ENCODE assay signal across 3 cellular contexts in genomic region chr6:29591677-29592076, GRCh38.
TF ChIP-seq lines count a peak whose summit lies in the region.

No MANE protein-coding gene starts in this region.

TF ChIP-seq in A549, 52 proteins besides CTCF, POLR2A, EP300 and RAD21:
- TF ChIP-seq MYC (IDR thresholded peaks at IDR 0.05; ENCODE audit: borderline replicate concordance, low read length) (no peak), MAFK (IDR thresholded peaks at IDR 0.05; ENCODE audit: partially characterized antibody) (peak; percentile 74)

TF ChIP-seq in IMR-90, 13 proteins besides CTCF, POLR2A, EP300 and RAD21:
- peak; percentile 84 for TF ChIP-seq MAFK (IDR thresholded peaks at IDR 0.05; ENCODE audit: low read depth, low read length)
- TF ChIP-seq RCOR1 (IDR thresholded peaks at IDR 0.05; ENCODE audit: insufficient replicate concordance, low read length), result no peak

TF ChIP-seq in H1, 55 proteins besides CTCF, POLR2A, EP300 and RAD21:
- no peak for TF ChIP-seq RBBP5 (IDR thresholded peaks at IDR 0.05; ENCODE audit: borderline replicate concordance, low read depth, low read length)
- no peak for TF ChIP-seq ASH2L (IDR thresholded peaks at IDR 0.05; ENCODE audit: low read length)
- TF ChIP-seq ZNF274 (IDR thresholded peaks at IDR 0.05; ENCODE audit: borderline replicate concordance, extremely low read depth, low read length), result no peak
- TF ChIP-seq SIRT6 (IDR thresholded peaks at IDR 0.05; ENCODE audit: low read length), result no peak
- no peak for TF ChIP-seq JUND (IDR thresholded peaks at IDR 0.05; ENCODE audit: low read length)
- peak; percentile 27; the same call in 1 of the 2 replicates for TF ChIP-seq MAFK (IDR thresholded peaks at IDR 0.05; ENCODE audit: low read depth, low read length)
- no peak for TF ChIP-seq TAF7 (optimal IDR thresholded peaks at IDR 0.05; ENCODE audit: borderline replicate concordance, low read depth, low read length)
- TF ChIP-seq TBP (IDR thresholded peaks at IDR 0.05; ENCODE audit: low read depth, low read length), result no peak
TF ChIP-seq in H1: peak in this region for 1.
